Comparison of ENCODE assay signal across 10 cellular contexts in genomic region chr2:170073288-170073687, GRCh38.
DNase-seq lines count a peak whose midpoint lies in the region; ATAC-seq, FAIRE-seq and TF ChIP-seq lines count a peak whose summit lies in the region.
"Had no signal": no experiment of that assay in that cellular context is flagged by ENCODE, and none has a peak within 500 bp of the region (broad histone marks: within the 10 kb centered on the region; RNA-seq: fewer than 3 reads in every experiment).

No MANE protein-coding gene starts in this region.

- FAIRE-seq in H54 (lab: Jason Lieb, UNC) = peak; percentile 6
- FAIRE-seq in frontal cortex (lab: Jason Lieb, UNC) = no peak

- peak; percentile 93 for ATAC-seq in SK-N-SH treated with all-trans-retinoic acid at 6 μM for 48 hours
- no peak for ATAC-seq in activated naive CD8-positive, alpha-beta T cell treated with anti-CD3 and anti-CD28 coated beads, Interleukin-2, amount 50 U/mL, for 24 hours
- no peak for ATAC-seq in esophagus mucosa

- H3K27ac Mint-ChIP-seq in activated naive CD8-positive, alpha-beta T cell treated with anti-CD3 and anti-CD28 coated beads, Interleukin-2, amount 50 U/mL, for 24 hours = no peak overlapping the region
- H3K27ac Mint-ChIP-seq: memory B cell had no signal

- H3K4me3 ChIP-seq in skeletal muscle cell (ENCODE audit: low read depth, low read length) = no peak overlapping the region

- H3K4me3 Mint-ChIP-seq in activated naive CD8-positive, alpha-beta T cell treated with anti-CD3 and anti-CD28 coated beads, Interleukin-2, amount 50 U/mL, for 24 hours = no peak overlapping the region
- H3K4me3 Mint-ChIP-seq: memory B cell had no signal

- TF ChIP-seq POLR2A in H54 (IDR thresholded peaks at IDR 0.05; ENCODE audit: low read depth, low read length) = no peak

- peaks cover 44% of the 10 kb centered on the region for H3K36me3 Mint-ChIP-seq in activated naive CD8-positive, alpha-beta T cell treated with anti-CD3 and anti-CD28 coated beads, Interleukin-2, amount 50 U/mL, for 24 hours (ENCODE audit: low read depth)

- no peak for DNase-seq in H54 (ENCODE audit: insufficient read length, low spot score)
- peak; percentile 10 to 24 for DNase-seq in frontal cortex (ENCODE audit: low spot score in 2 of 2)
- peak; percentile 56 for DNase-seq in skeletal muscle cell (ENCODE audit: low read depth)
- DNase-seq in stimulated activated CD4-positive, alpha-beta T cell treated with anti-CD3 and anti-CD28 coated beads, Interleukin-12 subunit alpha, Interleukin-12 subunit beta, amount 100 ng/mL, for 4 hours = no peak
- no peak for DNase-seq in activated naive CD8-positive, alpha-beta T cell treated with anti-CD3 and anti-CD28 coated beads, Interleukin-2, amount 50 U/mL, for 24 hours
- no peak for DNase-seq in activated CD8-positive, alpha-beta memory T cell treated with anti-CD3 and anti-CD28 coated beads for 24 hours
- DNase-seq: NCI-H1436 treated with DMSO at 0.1 percent for 48 hours had no signal

- H3K9me3 Mint-ChIP-seq in activated naive CD8-positive, alpha-beta T cell treated with anti-CD3 and anti-CD28 coated beads, Interleukin-2, amount 50 U/mL, for 24 hours = peaks cover 19% of the 10 kb centered on the region

- H3K4me1 Mint-ChIP-seq in activated naive CD8-positive, alpha-beta T cell treated with anti-CD3 and anti-CD28 coated beads, Interleukin-2, amount 50 U/mL, for 24 hours = no peaks in the 10 kb centered on the region

- H3K27me3 Mint-ChIP-seq in activated naive CD8-positive, alpha-beta T cell treated with anti-CD3 and anti-CD28 coated beads, Interleukin-2, amount 50 U/mL, for 24 hours = no peaks in the 10 kb centered on the region
- H3K27me3 Mint-ChIP-seq: memory B cell had no signal

TF ChIP-seq in SK-N-SH treated with all-trans-retinoic acid at 6 μM for 48 hours, 23 proteins besides CTCF, POLR2A, EP300 and RAD21:
- TF ChIP-seq ISL1 (CRISPR knock-in tag; IDR thresholded peaks at IDR 0.05) = peak; percentile 85
- TF ChIP-seq ZC3H10 (CRISPR knock-in tag; IDR thresholded peaks at IDR 0.05) = no peak
- TF ChIP-seq RARB (CRISPR knock-in tag; IDR thresholded peaks at IDR 0.05) = no peak
- TF ChIP-seq ZFP3 (CRISPR knock-in tag; IDR thresholded peaks at IDR 0.05) = no peak

Comparison
In these comparisons a context has a peak if more than half of its experiments do, and no peak if none do; other contexts are left out.
1. DNase-seq: peak in frontal cortex (2 of 2) and skeletal muscle cell (single experiment); none in H54 (single experiment), stimulated activated CD4-positive, alpha-beta T cell treated with anti-CD3 and anti-CD28 coated beads, Interleukin-12 subunit alpha, Interleukin-12 subunit beta, amount 100 ng/mL, for 4 hours (single experiment), activated naive CD8-positive, alpha-beta T cell treated with anti-CD3 and anti-CD28 coated beads, Interleukin-2, amount 50 U/mL, for 24 hours (single experiment) and activated CD8-positive, alpha-beta memory T cell treated with anti-CD3 and anti-CD28 coated beads for 24 hours (single experiment).